Comparison of ENCODE assay signal across 8 cellular contexts in genomic region chr3:122942937-122943827, GRCh38.
DNase-seq lines count a peak whose midpoint lies in the region; ATAC-seq and TF ChIP-seq lines count a peak whose summit lies in the region.

No MANE protein-coding gene starts in this region.

- H3K4me3 ChIP-seq in SU-DHL-6 (ENCODE audit: insufficient read depth, low read length, poor library complexity, severe bottlenecking): no peak overlapping the region
- no peak overlapping the region for H3K4me3 ChIP-seq in dorsolateral prefrontal cortex
- H3K4me3 ChIP-seq in lung: no peak overlapping the region
- H3K4me3 ChIP-seq in stomach: no peak overlapping the region

- no peak overlapping the region for H3K9ac ChIP-seq in SU-DHL-6 (ENCODE audit: low read length)

- H2AFZ ChIP-seq in SU-DHL-6 (ENCODE audit: low read depth, low read length, severe bottlenecking): no peak overlapping the region

- DNase-seq in SKM-1 treated with dmso at 0.1 percent for 144 hours (lab: John Stamatoyannopoulos, UW; ENCODE audit: unreplicated experiment): peak; percentile 5
- DNase-seq in SKM-1 (lab: John Stamatoyannopoulos, UW; ENCODE audit: unreplicated experiment): no peak
- DNase-seq in LHCN-M2 (ENCODE audit: low read depth): peak; percentile 51
- peak; percentile 32 to 80 (median 64) for DNase-seq in dorsolateral prefrontal cortex
- peak; percentile 81 for DNase-seq in lung (ENCODE audit: low spot score)
- DNase-seq in stomach: peak; percentile 82
- no peak for DNase-seq in NCI-H128 (lab: John Stamatoyannopoulos, UW; ENCODE audit: unreplicated experiment)

- intact Hi-C loops in dorsolateral prefrontal cortex (cut with DNase I) (loop anchor here (2.0 to 10.0 kb wide), 4 partner anchors 86 to 622 kb away; no protein-coding TSS in a partner anchor), stomach (cut with DNase I; ENCODE audit: low total_unique reads) (loop anchor here (10.0 kb wide), 1 partner anchor 312 kb away; no protein-coding TSS in a partner anchor)

- H3K36me3 ChIP-seq in SU-DHL-6 (ENCODE audit: low read length) (no peaks in the 10 kb centered on the region), lung (ENCODE audit: control insufficient read depth in 2 of 2, insufficient read depth in 2 of 2, low read length in 2 of 2) (no peaks in the 10 kb centered on the region), stomach (no peaks in the 10 kb centered on the region)

- H3K9me2 ChIP-seq in SU-DHL-6 (replicated peaks; ENCODE audit: insufficient read depth, low read length): no peaks in the 10 kb centered on the region

- no peak for TF ChIP-seq POLR2A in stomach (IDR thresholded peaks at IDR 0.05)

- TF ChIP-seq EP300 in stomach (IDR thresholded peaks at IDR 0.05): no peak

- H3K9me3 ChIP-seq in SU-DHL-6 (ENCODE audit: insufficient read depth, low read length): no peaks in the 10 kb centered on the region
- no peaks in the 10 kb centered on the region for H3K9me3 ChIP-seq in lung (ENCODE audit: control insufficient read depth in 2 of 2, insufficient read depth in 1 of 2, low read length in 1 of 2)
- no peaks in the 10 kb centered on the region for H3K9me3 ChIP-seq in stomach

- H3F3A ChIP-seq in SU-DHL-6 (ENCODE audit: insufficient read depth): no peaks in the 10 kb centered on the region

- H3K27me3 ChIP-seq in SU-DHL-6 (ENCODE audit: low read length) (no peaks in the 10 kb centered on the region), dorsolateral prefrontal cortex (no peaks in the 10 kb centered on the region), lung (ENCODE audit: control insufficient read depth, insufficient read depth) (no peaks in the 10 kb centered on the region), stomach (no peaks in the 10 kb centered on the region)

- H3K27ac ChIP-seq in SU-DHL-6 (ENCODE audit: low read depth, low read length): no peak overlapping the region
- H3K27ac ChIP-seq in dorsolateral prefrontal cortex: no peak overlapping the region
- no peak overlapping the region for H3K27ac ChIP-seq in lung (ENCODE audit: low read depth in 1 of 2, low read length in 1 of 2)
- H3K27ac ChIP-seq in stomach: no peak overlapping the region

- peak; percentile 75 for ATAC-seq in lung (ENCODE audit: insufficient read depth, low FRiP score)

- no peaks in the 10 kb centered on the region for H4K20me1 ChIP-seq in SU-DHL-6 (ENCODE audit: low read depth, low read length)

- H3K4me1 ChIP-seq in lung (ENCODE audit: control insufficient read depth in 2 of 2, insufficient read depth in 2 of 2, low read length in 2 of 2) (peaks cover 0 to 3% of the 10 kb centered on the region in 2 donors), stomach (peaks cover 0 to 24% (median 4%) of the 10 kb centered on the region in 4 donors)

- H3K4me2 ChIP-seq in SU-DHL-6 (ENCODE audit: low read depth, low read length, poor library complexity, severe bottlenecking): no peak overlapping the region

- 36 to 40% methylated on average over 23 of the region's 23 CpGs for WGBS in lung, 2 donors
- 36 to 44% (median 41%) methylated on average over 15 to 23 of the region's 23 CpGs for WGBS in stomach, 5 donors

- TF ChIP-seq CTCF in SU-DHL-6 (IDR thresholded peaks at IDR 0.05; ENCODE audit: insufficient read depth, low read length, poor library complexity, severe bottlenecking): peak; percentile 75
- TF ChIP-seq CTCF in dorsolateral prefrontal cortex (IDR thresholded peaks at IDR 0.05 in 54 of 56, conservative IDR thresholded peaks at IDR 0.05 in 2 of 56; ENCODE audit: low read depth in 1 of 56, partially characterized antibody in 56 of 56): peak; percentile 52 to 94 (median 87)
- TF ChIP-seq CTCF in lung (IDR thresholded peaks at IDR 0.05; ENCODE audit: control extremely low read depth, extremely low read depth): peak; percentile 68
- peak in 5 of 7 experiments; percentile 74 to 92 (median 89) for TF ChIP-seq CTCF in stomach (IDR thresholded peaks at IDR 0.05)

- H3K79me2 ChIP-seq in SU-DHL-6 (ENCODE audit: insufficient read depth, low read length): no peaks in the 10 kb centered on the region

Comparison
In these comparisons a context has a peak if more than half of its experiments do, and no peak if none do; other contexts are left out.
1. DNase-seq: peak in SKM-1 treated with dmso at 0.1 percent for 144 hours (single experiment), LHCN-M2 (single experiment), dorsolateral prefrontal cortex (10 of 10), lung (single experiment) and stomach (single experiment); none in SKM-1 (single experiment) and NCI-H128 (single experiment).
2. Peak in every context shown above with its lines, with median percentiles within 50 percentile points of each other: CTCF ChIP-seq.